Comparison of ENCODE assay signal across 8 cellular contexts in genomic region chr12:106358410-106359241, GRCh38. TPM values are rescaled to one million over a fixed set of nuclear protein-coding genes. Genes with fewer than 3 reads are reported as not detected.
DNase-seq lines count a peak whose midpoint lies in the region; ATAC-seq and TF ChIP-seq lines count a peak whose summit lies in the region.

No MANE protein-coding gene starts in this region.

- DNase-seq in ELR (ENCODE audit: low read depth) (peak; percentile 4), GM23338 (ENCODE audit: low spot score) (no peak), MG63 (no peak), germinal center (ENCODE audit: low spot score) (no peak)
- DNase-seq in stimulated activated CD4-positive, alpha-beta T cell treated with anti-CD3 and anti-CD28 coated beads, Interleukin-2, amount 100 ng/mL, for 24 hours, result no peak

- H3K27me3 Mint-ChIP-seq in GM23338 (ENCODE audit: insufficient read depth, low read depth, poor library complexity), result peaks cover 12% of the 10 kb centered on the region
- no peaks in the 10 kb centered on the region for H3K27me3 Mint-ChIP-seq in stimulated activated memory B cell treated with anti-CD40 and anti-IgM and Interleukin-4, amounts not matched to agents 10 μg/mL and 1 μg/mL and 100 μg/mL, for 72 hours

- ATAC-seq in GM23338, result peak; percentile 4; the same call in 1 of the 3 replicates
- no peak for ATAC-seq in stimulated activated memory B cell treated with anti-CD40 and anti-IgM and Interleukin-4, amounts not matched to agents 10 μg/mL and 1 μg/mL and 100 μg/mL, for 72 hours

- H3K36me3 ChIP-seq in GM23338 (ENCODE audit: insufficient read depth) (no peaks in the 10 kb centered on the region), MG63 (peaks cover 5% of the 10 kb centered on the region)

- H3K27me3 ChIP-seq in GM23338 (ENCODE audit: insufficient read depth) (no peaks in the 10 kb centered on the region), MG63 (no peaks in the 10 kb centered on the region)

- H3K9me3 ChIP-seq in MG63 (no peaks in the 10 kb centered on the region), iPS-18c (ENCODE audit: control insufficient read depth, insufficient read depth, low read length) (no peaks in the 10 kb centered on the region)

- H3K27ac ChIP-seq in GM23338 (ENCODE audit: low read depth), result no peak overlapping the region
- H3K27ac ChIP-seq in angular gyrus (ENCODE audit: low read depth, low read length), result peak overlapping the region; percentile 81

- H4K20me1 ChIP-seq in GM23338 (replicated peaks; ENCODE audit: insufficient read depth), result peaks cover 6% of the 10 kb centered on the region

- peaks cover 8% of the 10 kb centered on the region; the same call in 1 of the 2 replicates for H3K4me1 ChIP-seq in GM23338 (ENCODE audit: insufficient read depth)

- H2AFZ ChIP-seq in GM23338, result peak overlapping the region; percentile 78; the same call in 1 of the 2 replicates

- no peaks in the 10 kb centered on the region; the same call in 2 of the 3 replicates for H3K36me3 Mint-ChIP-seq in GM23338 (ENCODE audit: low read depth)
- H3K36me3 Mint-ChIP-seq in stimulated activated memory B cell treated with anti-CD40 and anti-IgM and Interleukin-4, amounts not matched to agents 10 μg/mL and 1 μg/mL and 100 μg/mL, for 72 hours, result no peaks in the 10 kb centered on the region

- no peak for TF ChIP-seq CTCF in GM23338 (conservative IDR thresholded peaks at IDR 0.05; ENCODE audit: low read depth in 2 of 2)

- H3K4me3 Mint-ChIP-seq in GM23338, result peak overlapping the region; percentile 94
- H3K4me3 Mint-ChIP-seq in stimulated activated memory B cell treated with anti-CD40 and anti-IgM and Interleukin-4, amounts not matched to agents 10 μg/mL and 1 μg/mL and 100 μg/mL, for 72 hours, result peak overlapping the region; percentile 92

- peak overlapping the region; percentile 91 for H3K4me2 ChIP-seq in GM23338

- no peaks in the 10 kb centered on the region for H3K9me3 Mint-ChIP-seq in GM23338
- H3K9me3 Mint-ChIP-seq in stimulated activated memory B cell treated with anti-CD40 and anti-IgM and Interleukin-4, amounts not matched to agents 10 μg/mL and 1 μg/mL and 100 μg/mL, for 72 hours, result no peaks in the 10 kb centered on the region

- no peaks in the 10 kb centered on the region for H3F3A ChIP-seq in GM23338 (replicated peaks; ENCODE audit: low read depth)

- H3K79me2 ChIP-seq in GM23338 (replicated peaks; ENCODE audit: insufficient read depth), result peaks cover 35% of the 10 kb centered on the region

- no peaks in the 10 kb centered on the region for H3K9me2 ChIP-seq in GM23338 (ENCODE audit: insufficient read depth)

- H3K27ac Mint-ChIP-seq in GM23338, result peak overlapping the region; percentile 85
- H3K27ac Mint-ChIP-seq in stimulated activated memory B cell treated with anti-CD40 and anti-IgM and Interleukin-4, amounts not matched to agents 10 μg/mL and 1 μg/mL and 100 μg/mL, for 72 hours, result peak overlapping the region; percentile 93

- H3K4me3 ChIP-seq in GM23338 (peak overlapping the region; percentile 78), MG63 (peak overlapping the region; percentile 80), iPS-18c (ENCODE audit: insufficient read depth, low read depth, low read length) (peak overlapping the region; percentile 90)

- H3K4me1 Mint-ChIP-seq in GM23338, result peaks cover 8% of the 10 kb centered on the region
- H3K4me1 Mint-ChIP-seq in stimulated activated memory B cell treated with anti-CD40 and anti-IgM and Interleukin-4, amounts not matched to agents 10 μg/mL and 1 μg/mL and 100 μg/mL, for 72 hours, result peaks cover 15% of the 10 kb centered on the region

TF ChIP-seq in GM23338, 12 proteins besides CTCF, POLR2A, EP300 and RAD21 (continues in another document):
- TF ChIP-seq STAT1 (IDR thresholded peaks at IDR 0.05; ENCODE audit: unreplicated experiment), result no peak
- no peak for TF ChIP-seq ETS1 (IDR thresholded peaks at IDR 0.05)
- TF ChIP-seq POLR2AphosphoS5 (IDR thresholded peaks at IDR 0.05; ENCODE audit: low read depth), result no peak
- no peak for TF ChIP-seq NANOG (IDR thresholded peaks at IDR 0.05; ENCODE audit: borderline replicate concordance)
- no peak for TF ChIP-seq ZNF462 (CRISPR knock-in tag; IDR thresholded peaks at IDR 0.05)

RNA-seq across cellular contexts. Expression of gene POLR3B, which starts 1.1 kb away (rescaled TPM):
- 11.7 and 14.6 TPM in 2 replicates for total RNA-seq in GM23338 (2014; rRNA removed; shearing (Covaris generic))
- polyA plus RNA-seq in GM23338 (2016; fragmentation: Nextera tagmentation; extraction: Ambion mirVana), result 3.9 and 4.0 TPM in 2 replicates
- 7.1 and 7.7 TPM in 2 replicates for total RNA-seq in MG63 (2014; rRNA removed; shearing (Covaris generic); ENCODE audit: low replicate concordance)

RNA-seq across cellular contexts. Expression of gene TCP11L2, which starts 56.1 kb away (rescaled TPM):
- 4.4 and 5.2 TPM in 2 replicates for total RNA-seq in GM23338 (2014; rRNA removed; shearing (Covaris generic))
- polyA plus RNA-seq in GM23338 (2016; fragmentation: Nextera tagmentation; extraction: Ambion mirVana), result 1.4 and 2.4 TPM in 2 replicates
- 33.9 and 37.0 TPM in 2 replicates for total RNA-seq in MG63 (2014; rRNA removed; shearing (Covaris generic); ENCODE audit: low replicate concordance)
